In genomic region chr7:131284702-131285419, GRCh38 we compare ENCODE assay signal across 8 cellular contexts. TPM values are rescaled to one million over a fixed set of nuclear protein-coding genes. Genes with fewer than 3 reads are reported as not detected.
A peak's percentile ranks its signal among the peaks of the same experiment; 100 is the strongest.
DNase-seq lines count a peak whose midpoint lies in the region; TF ChIP-seq lines count a peak whose summit lies in the region.
"Had no signal": no experiment of that assay in that cellular context is flagged by ENCODE, and none has a peak within 500 bp of the region (broad histone marks: within the 10 kb centered on the region; RNA-seq: fewer than 3 reads in every experiment).

No MANE protein-coding gene starts in this region.

- no peak for TF ChIP-seq EP300 in transverse colon (IDR thresholded peaks at IDR 0.05; ENCODE audit: low read depth)

- H3K4me3 Mint-ChIP-seq in T-helper 2 cell treated with Interferon-gamma antibody and Interleukin-4, amounts not matched to agents 5 μg/mL and 100 μg/mL, for 36 hours, result no peak overlapping the region
- H3K4me3 Mint-ChIP-seq in activated CD4-positive, alpha-beta T cell treated with anti-CD3 and anti-CD28 coated beads, Interleukin-2, amount 10 ng/mL, durations not matched to agents 7 days and 5 days, result no peak overlapping the region

- H3K27me3 Mint-ChIP-seq in T-helper 2 cell treated with Interferon-gamma antibody and Interleukin-4, amounts not matched to agents 5 μg/mL and 100 μg/mL, for 36 hours (ENCODE audit: low read depth), result peaks cover 4% of the 10 kb centered on the region
- H3K27me3 Mint-ChIP-seq in activated CD4-positive, alpha-beta T cell treated with anti-CD3 and anti-CD28 coated beads, Interleukin-2, amount 10 ng/mL, durations not matched to agents 7 days and 5 days, result no peaks in the 10 kb centered on the region

- no peaks in the 10 kb centered on the region for H3K9me3 ChIP-seq in transverse colon

- H3K4me3 ChIP-seq in transverse colon, result no peak overlapping the region

- in situ Hi-C loops in transverse colon (cut with MboI; ENCODE audit: low pct_ligation_motif_present in 1 of 4, low pct_unique_long_range_greater_than_20kb in 1 of 4, low sequenced_read_pairs in 3 of 4), result no loop called here

- no peak overlapping the region for H3K27ac Mint-ChIP-seq in T-helper 2 cell treated with Interferon-gamma antibody and Interleukin-4, amounts not matched to agents 5 μg/mL and 100 μg/mL, for 36 hours
- no peak overlapping the region for H3K27ac Mint-ChIP-seq in activated CD4-positive, alpha-beta T cell treated with anti-CD3 and anti-CD28 coated beads, Interleukin-2, amount 10 ng/mL, durations not matched to agents 7 days and 5 days

- intact Hi-C loops in transverse colon (cut with DNase I; ENCODE audit: low total_unique reads), result no loop called here

- no peaks in the 10 kb centered on the region for H3K27me3 ChIP-seq in transverse colon

- peak overlapping the region; percentile 31 to 67 (median 42) for H3K27ac ChIP-seq in transverse colon

- H3K36me3 Mint-ChIP-seq in T-helper 2 cell treated with Interferon-gamma antibody and Interleukin-4, amounts not matched to agents 5 μg/mL and 100 μg/mL, for 36 hours (ENCODE audit: low read depth), result peaks cover 1% of the 10 kb centered on the region
- H3K36me3 Mint-ChIP-seq in activated CD4-positive, alpha-beta T cell treated with anti-CD3 and anti-CD28 coated beads, Interleukin-2, amount 10 ng/mL, durations not matched to agents 7 days and 5 days (ENCODE audit: low read depth), result no peaks in the 10 kb centered on the region

- H3K4me1 ChIP-seq in transverse colon, result no peaks in the 10 kb centered on the region

- no peak for TF ChIP-seq POLR2A in transverse colon (IDR thresholded peaks at IDR 0.05)

- H3K9me3 Mint-ChIP-seq in T-helper 2 cell treated with Interferon-gamma antibody and Interleukin-4, amounts not matched to agents 5 μg/mL and 100 μg/mL, for 36 hours, result peaks cover 24% of the 10 kb centered on the region
- H3K9me3 Mint-ChIP-seq in activated CD4-positive, alpha-beta T cell treated with anti-CD3 and anti-CD28 coated beads, Interleukin-2, amount 10 ng/mL, durations not matched to agents 7 days and 5 days, result peaks cover 19% of the 10 kb centered on the region

- POLR2A ChIA-PET in activated CD4-positive, alpha-beta T cell treated with anti-CD3 and anti-CD28 coated beads, Interleukin-2, amount 10 ng/mL, durations not matched to agents 7 days and 5 days (lab: Charles Lee), result interaction anchor here (0.7 kb wide), 1 partner anchor 175 kb away, joined by 4 read pairs; no protein-coding TSS in a partner anchor

- CTCF ChIA-PET in activated CD4-positive, alpha-beta T cell treated with anti-CD3 and anti-CD28 coated beads, Interleukin-2, amount 10 ng/mL, durations not matched to agents 7 days and 5 days (lab: Charles Lee), result interaction anchor here (1.1 to 1.4 kb wide), 2 partner anchors 16 to 243 kb away, joined by 4 to 5 read pairs; no protein-coding TSS in a partner anchor

- no peaks in the 10 kb centered on the region for H3K4me1 Mint-ChIP-seq in T-helper 2 cell treated with Interferon-gamma antibody and Interleukin-4, amounts not matched to agents 5 μg/mL and 100 μg/mL, for 36 hours (ENCODE audit: low read depth)
- no peaks in the 10 kb centered on the region for H3K4me1 Mint-ChIP-seq in activated CD4-positive, alpha-beta T cell treated with anti-CD3 and anti-CD28 coated beads, Interleukin-2, amount 10 ng/mL, durations not matched to agents 7 days and 5 days

- 70 to 71% methylated on average over 5 to 13 of the region's 13 CpGs for WGBS in transverse colon (ENCODE audit: low coverage in 1 of 2), 2 donors

- no peak for TF ChIP-seq CTCF in transverse colon (IDR thresholded peaks at IDR 0.05)

- no peaks in the 10 kb centered on the region for H3K36me3 ChIP-seq in transverse colon

- peak; percentile 65 for DNase-seq in NCI-H2196 (lab: John Stamatoyannopoulos, UW; ENCODE audit: unreplicated experiment)
- peak; percentile 45 for DNase-seq in ecto neural progenitor cell (ENCODE audit: low spot score)
- DNase-seq in medulla oblongata (ENCODE audit: extremely low spot score), result peak; percentile 73
- DNase-seq in transverse colon, result no peak
- DNase-seq in T-helper 2 cell treated with Interferon-gamma antibody and Interleukin-4, amounts not matched to agents 5 μg/mL and 100 μg/mL, for 36 hours (ENCODE audit: low spot score), result no peak
- no peak for DNase-seq in activated CD4-positive, alpha-beta T cell treated with anti-CD3 and anti-CD28 coated beads, Interleukin-2, amount 10 ng/mL, durations not matched to agents 7 days and 5 days
- no peak for DNase-seq in stimulated activated CD4-positive, alpha-beta T cell treated with anti-CD3 and anti-CD28 coated beads, Interleukin-15, amount 100 ng/mL, for 24 hours
- DNase-seq: NCI-H526 treated with DMSO at 0.1 percent for 48 hours had no signal

RNA-seq across cellular contexts. Expression of gene MKLN1, which starts 42.8 kb away (rescaled TPM):
- 10 to 100 TPM; 30.7 to 87.0 (median 48.6) TPM for total RNA-seq in transverse colon
- 10 to 100 TPM; 36.8 to 40.1 TPM for total RNA-seq in activated CD4-positive, alpha-beta T cell treated with anti-CD3 and anti-CD28 coated beads, Interleukin-2, amount 10 ng/mL, durations not matched to agents 7 days and 5 days

Comparison
In these comparisons a context has a peak if more than half of its experiments do, and no peak if none do; other contexts are left out.
1. DNase-seq: peak in NCI-H2196 (single experiment), ecto neural progenitor cell (single experiment) and medulla oblongata (single experiment); none in transverse colon (single experiment), T-helper 2 cell treated with Interferon-gamma antibody and Interleukin-4, amounts not matched to agents 5 μg/mL and 100 μg/mL, for 36 hours (single experiment), activated CD4-positive, alpha-beta T cell treated with anti-CD3 and anti-CD28 coated beads, Interleukin-2, amount 10 ng/mL, durations not matched to agents 7 days and 5 days (single experiment) and stimulated activated CD4-positive, alpha-beta T cell treated with anti-CD3 and anti-CD28 coated beads, Interleukin-15, amount 100 ng/mL, for 24 hours (single experiment).